ENCODE assay signal across 8 cellular contexts in the genomic region with DNA sequence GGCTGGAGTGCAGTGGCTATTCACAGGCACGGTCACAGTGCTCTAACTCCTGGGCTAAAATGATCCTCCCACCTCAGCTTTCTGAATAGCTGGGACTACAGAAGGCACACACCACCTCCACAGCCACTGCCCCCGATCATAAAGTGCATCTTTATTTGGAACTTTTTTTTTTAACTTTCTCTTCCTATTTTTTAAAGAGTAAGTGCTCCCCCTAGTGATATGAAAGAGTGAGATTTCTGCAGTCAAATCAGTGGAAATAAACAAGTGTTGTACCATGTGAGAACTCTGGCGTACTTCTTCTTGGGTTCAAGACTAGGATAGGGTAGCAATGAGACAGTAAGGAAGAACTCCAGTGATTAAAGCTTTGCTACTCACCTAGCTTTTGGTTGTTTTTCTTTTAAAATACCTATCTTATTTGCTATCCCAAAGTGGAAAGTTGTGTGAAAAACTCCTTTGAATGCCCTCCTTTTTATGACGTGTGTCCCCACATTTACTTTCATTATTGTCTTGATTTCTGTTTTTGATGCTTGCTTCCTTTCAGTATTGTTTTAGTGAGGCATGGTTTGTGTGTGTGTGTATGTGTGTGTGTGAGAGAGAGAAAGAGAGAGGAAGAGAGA. TPM values are rescaled to one million over a fixed set of nuclear protein-coding genes. Genes with fewer than 3 reads are reported as not detected.
DNase-seq lines count a peak whose midpoint lies in the region; ATAC-seq and TF ChIP-seq lines count a peak whose summit lies in the region.

No MANE protein-coding gene starts in this region.

- H3K4me1 Mint-ChIP-seq in activated naive CD8-positive, alpha-beta T cell treated with anti-CD3 and anti-CD28 coated beads, Interleukin-2, amount 50 U/mL, for 24 hours, result peaks cover 26% of the 10 kb centered on the region

- CTCF ChIA-PET in AG04450 (lab: Charles Lee), result interaction anchor here (0.6 to 4.1 kb wide), 51 partner anchors 9 to 1913 kb away, joined by 3 to 44 read pairs (median 4); partner anchors contain the start of genes IFI27 and IFI27L1

- peak overlapping the region; percentile 3 for H3K27ac Mint-ChIP-seq in activated naive CD8-positive, alpha-beta T cell treated with anti-CD3 and anti-CD28 coated beads, Interleukin-2, amount 50 U/mL, for 24 hours

- H3K36me3 ChIP-seq in heart right ventricle (no peaks in the 10 kb centered on the region), spleen (no peaks in the 10 kb centered on the region)

- no peaks in the 10 kb centered on the region for H3K9me3 Mint-ChIP-seq in activated naive CD8-positive, alpha-beta T cell treated with anti-CD3 and anti-CD28 coated beads, Interleukin-2, amount 50 U/mL, for 24 hours

- no peaks in the 10 kb centered on the region for H3K36me3 Mint-ChIP-seq in activated naive CD8-positive, alpha-beta T cell treated with anti-CD3 and anti-CD28 coated beads, Interleukin-2, amount 50 U/mL, for 24 hours (ENCODE audit: low read depth)

- H3K27me3 Mint-ChIP-seq in activated naive CD8-positive, alpha-beta T cell treated with anti-CD3 and anti-CD28 coated beads, Interleukin-2, amount 50 U/mL, for 24 hours, result peaks cover 21% of the 10 kb centered on the region

- WGBS in heart right ventricle, 2 donors, result 10 to 15% methylated on average over 4 of the region's 4 CpGs
- 2 to 13% (median 5%) methylated on average over 4 of the region's 4 CpGs for WGBS in spleen, 5 donors

- H3K4me1 ChIP-seq in heart right ventricle (peaks cover 0 to 8% (median under 1%) of the 10 kb centered on the region in 9 donors), spleen (peaks cover 0 to 14% (median 7%) of the 10 kb centered on the region in 6 donors)

- H3K4me3 Mint-ChIP-seq in activated naive CD8-positive, alpha-beta T cell treated with anti-CD3 and anti-CD28 coated beads, Interleukin-2, amount 50 U/mL, for 24 hours, result peak overlapping the region; percentile 32

- peaks cover 11% of the 10 kb centered on the region for H3K27me3 ChIP-seq in AG04450 (ENCODE audit: control insufficient read depth, insufficient read depth, low read length)
- H3K27me3 ChIP-seq in heart right ventricle, result peaks cover 2 to 67% (median 30%) of the 10 kb centered on the region in 7 donors
- peaks cover 0 to 47% (median 37%) of the 10 kb centered on the region in 7 donors for H3K27me3 ChIP-seq in spleen (replicated peaks in 1 of 7)

- no peak for DNase-seq in AG04450 (ENCODE audit: low read depth, low spot score)
- peak; percentile 7 for DNase-seq in GM04503 (ENCODE audit: low read depth)
- DNase-seq in NCI-H345 treated with DMSO at 0.1 percent for 48 hours (lab: John Stamatoyannopoulos, UW; ENCODE audit: unreplicated experiment), result peak; percentile 6
- DNase-seq in activated naive CD8-positive, alpha-beta T cell treated with anti-CD3 and anti-CD28 coated beads, Interleukin-2, amount 50 U/mL, for 24 hours, result no peak
- DNase-seq in heart right ventricle, result no peak
- DNase-seq in spleen, result no peak

- H3K27ac ChIP-seq in AG04450 (ENCODE audit: low read depth, low read length) (no peak overlapping the region), heart right ventricle (no peak overlapping the region), spleen (peak overlapping the region in 2 of 8 donors; percentile 58 to 59)

- peak; percentile 70 for TF ChIP-seq CTCF in AG04450 (IDR thresholded peaks at IDR 0.05; ENCODE audit: low read depth, low read length)
- TF ChIP-seq CTCF in heart right ventricle (IDR thresholded peaks at IDR 0.05), result peak; percentile 31 to 70 (median 61)
- peak; percentile 33 to 75 (median 64) for TF ChIP-seq CTCF in spleen (IDR thresholded peaks at IDR 0.05 in 8 of 11, conservative IDR thresholded peaks at IDR 0.05 in 3 of 11)

- ATAC-seq in HG02852 (IDR thresholded peaks at IDR 0.05; ENCODE audit: unreplicated experiment), result peak; percentile 73
- ATAC-seq in activated naive CD8-positive, alpha-beta T cell treated with anti-CD3 and anti-CD28 coated beads, Interleukin-2, amount 50 U/mL, for 24 hours, result peak; percentile 80
- ATAC-seq in heart right ventricle, result peak in 3 of 8 donors; percentile 33 to 49 (median 47)
- ATAC-seq in GM19467 (IDR thresholded peaks at IDR 0.05; ENCODE audit: unreplicated experiment), result no peak

- POLR2A ChIA-PET in AG04450 (lab: Yijun Ruan, JAX), result no interaction called here

- intact Hi-C loops in heart right ventricle (cut with DNase I) (loop anchor here in 6 of 10 donors (1.0 to 5.0 kb wide), 4 partner anchors 43 to 144 kb away; no protein-coding TSS in a partner anchor), spleen (cut with DNase I; ENCODE audit: low total_unique reads) (no loop called here)

- no peak for TF ChIP-seq POLR2A in spleen (IDR thresholded peaks at IDR 0.05)

- H3K9me3 ChIP-seq in AG04450 (ENCODE audit: control insufficient read depth, insufficient read depth, low read length) (no peaks in the 10 kb centered on the region), heart right ventricle (no peaks in the 10 kb centered on the region), spleen (no peaks in the 10 kb centered on the region)

- H3K4me3 ChIP-seq in AG04450 (ENCODE audit: low read depth, low read length) (no peak overlapping the region), heart right ventricle (peak overlapping the region in 3 of 10 donors; percentile 15 to 30 (median 18)), spleen (peak overlapping the region in 3 of 8 donors; percentile 6 to 52 (median 9))

RNA-seq across cellular contexts. Expression of gene PPP4R4, which starts 6.6 kb away (rescaled TPM):
- polyA plus RNA-seq in AG04450 (2011; rRNA removed) (0.60 and 0.65 TPM in 2 replicates), heart right ventricle (under 1 TPM; 0.22 to 0.94 TPM), spleen (under 1 TPM; 0.05 to 0.26 (median 0.06) TPM)
- polyA minus RNA-seq in AG04450 (2011; rRNA and poly(A)+ RNA removed), result 0.41 and 1.7 TPM in 2 replicates
- total RNA-seq in heart right ventricle (under 1 TPM in 5 of 10 donors, not detected in 5; 0.13 to 0.46 (median 0.31) TPM), spleen (under 1 TPM in 4 of 7 donors, not detected in 3; 0.09 to 0.94 (median 0.32) TPM)

RNA-seq across cellular contexts. Expression of gene IFI27L2, which starts 51.4 kb away (rescaled TPM):
- polyA plus RNA-seq in AG04450 (2011; rRNA removed), result 81.9 and 122 TPM in 2 replicates
- polyA minus RNA-seq in AG04450 (2011; rRNA and poly(A)+ RNA removed), result 15.2 and 19.7 TPM in 2 replicates
- total RNA-seq in heart right ventricle, result 10 to 100 TPM; 41.5 to 92.9 (median 63.2) TPM
- 100 to 1,000 TPM in 1 of 2 donors, 10 to 100 TPM in 1; 83.3 to 122 TPM for polyA plus RNA-seq in heart right ventricle
- total RNA-seq in spleen, result 10 to 100 TPM; 40.6 to 93.1 (median 49.9) TPM
- 100 to 1,000 TPM; 118 to 137 (median 124) TPM for polyA plus RNA-seq in spleen

Comparison
In these comparisons a context has a peak if more than half of its experiments do, and no peak if none do; other contexts are left out.
1. DNase-seq: peak in GM04503 (single experiment) and NCI-H345 treated with DMSO at 0.1 percent for 48 hours (single experiment); none in AG04450 (single experiment), activated naive CD8-positive, alpha-beta T cell treated with anti-CD3 and anti-CD28 coated beads, Interleukin-2, amount 50 U/mL, for 24 hours (single experiment), heart right ventricle (0 of 2) and spleen (single experiment).
2. Peak in every context shown above with its lines, with median percentiles within 50 percentile points of each other: CTCF ChIP-seq.